In genomic region chr7:144835166-144835611, GRCh38 we compare ENCODE assay signal across 7 cellular contexts. TPM values are rescaled to one million over a fixed set of nuclear protein-coding genes. Genes with fewer than 3 reads are reported as not detected.
DNase-seq lines count a peak whose midpoint lies in the region; FAIRE-seq and TF ChIP-seq lines count a peak whose summit lies in the region.

No MANE protein-coding gene starts in this region.

- intact Hi-C loops in kidney (cut with DNase I) = no loop called here

- peak overlapping the region; percentile 90 to 96 for H3K27ac ChIP-seq in kidney (ENCODE audit: low read depth in 2 of 2, low read length in 2 of 2)

- H3K4me1 ChIP-seq in kidney (ENCODE audit: control insufficient read depth in 1 of 2, insufficient read depth in 1 of 2, low read depth in 1 of 2, low read length in 2 of 2) = peaks cover 0 to 6% of the 10 kb centered on the region in 2 donors

- TF ChIP-seq CTCF in GM12875 (IDR thresholded peaks at IDR 0.05; ENCODE audit: borderline replicate concordance, insufficient read depth, low read depth, low read length) (no peak), LNCaP clone FGC (IDR thresholded peaks at IDR 0.05; ENCODE audit: control insufficient read depth, extremely low read depth, insufficient read depth) (0 out of 2 replicates have a peak, but pooled peaks have one; percentile 11), kidney (IDR thresholded peaks at IDR 0.05; ENCODE audit: borderline replicate concordance, extremely low read depth, insufficient read depth) (no peak)

- H3K9me3 ChIP-seq in kidney (ENCODE audit: control insufficient read depth in 1 of 2, low read length in 2 of 2) = peaks cover 0 to 5% of the 10 kb centered on the region in 2 donors

- peak overlapping the region; percentile 85 for H3K4me3 ChIP-seq in GM12875 (ENCODE audit: low read depth, low read length)
- H3K4me3 ChIP-seq in LNCaP clone FGC (ENCODE audit: low read depth, low read length) = peak overlapping the region; percentile 68
- peak overlapping the region; percentile 85 to 97 for H3K4me3 ChIP-seq in kidney (ENCODE audit: low read length in 2 of 2)

- no peaks in the 10 kb centered on the region for H3K36me3 ChIP-seq in kidney (ENCODE audit: control insufficient read depth in 1 of 2, insufficient read depth in 2 of 2, low read length in 2 of 2)

- DNase-seq in H54 (ENCODE audit: insufficient read length, low spot score) (peak; percentile 8), LNCaP clone FGC (ENCODE audit: low read depth) (no peak), T follicular helper cell (ENCODE audit: low read depth) (peak; percentile 22), cerebellum (ENCODE audit: low spot score) (peak; percentile 57), kidney (peak; percentile 71)
- peak; percentile 58 for DNase-seq in stimulated activated CD4-positive, alpha-beta T cell treated with anti-CD3 and anti-CD28 coated beads, Interleukin-15, amount 100 ng/mL, for 24 hours

- no peak for TF ChIP-seq POLR2A in H54 (IDR thresholded peaks at IDR 0.05; ENCODE audit: low read depth, low read length)

- peak overlapping the region; percentile 91 to 96 for H3K9ac ChIP-seq in kidney (ENCODE audit: low read length in 2 of 2)

- FAIRE-seq in H54 (lab: Jason Lieb, UNC) (no peak), kidney (lab: Jason Lieb, UNC) (no peak)

RNA-seq across cellular contexts. Expression of gene TPK1, which starts 0.7 kb away (rescaled TPM):
- total RNA-seq in cerebellum (8.0 TPM), kidney (15.5 TPM)
- polyA plus RNA-seq in kidney (ENCODE audit: insufficient read depth, low read depth, low replicate concordance) = 5.3 TPM
